ENCODE assay signal across 1 cellular context in the genomic region with DNA sequence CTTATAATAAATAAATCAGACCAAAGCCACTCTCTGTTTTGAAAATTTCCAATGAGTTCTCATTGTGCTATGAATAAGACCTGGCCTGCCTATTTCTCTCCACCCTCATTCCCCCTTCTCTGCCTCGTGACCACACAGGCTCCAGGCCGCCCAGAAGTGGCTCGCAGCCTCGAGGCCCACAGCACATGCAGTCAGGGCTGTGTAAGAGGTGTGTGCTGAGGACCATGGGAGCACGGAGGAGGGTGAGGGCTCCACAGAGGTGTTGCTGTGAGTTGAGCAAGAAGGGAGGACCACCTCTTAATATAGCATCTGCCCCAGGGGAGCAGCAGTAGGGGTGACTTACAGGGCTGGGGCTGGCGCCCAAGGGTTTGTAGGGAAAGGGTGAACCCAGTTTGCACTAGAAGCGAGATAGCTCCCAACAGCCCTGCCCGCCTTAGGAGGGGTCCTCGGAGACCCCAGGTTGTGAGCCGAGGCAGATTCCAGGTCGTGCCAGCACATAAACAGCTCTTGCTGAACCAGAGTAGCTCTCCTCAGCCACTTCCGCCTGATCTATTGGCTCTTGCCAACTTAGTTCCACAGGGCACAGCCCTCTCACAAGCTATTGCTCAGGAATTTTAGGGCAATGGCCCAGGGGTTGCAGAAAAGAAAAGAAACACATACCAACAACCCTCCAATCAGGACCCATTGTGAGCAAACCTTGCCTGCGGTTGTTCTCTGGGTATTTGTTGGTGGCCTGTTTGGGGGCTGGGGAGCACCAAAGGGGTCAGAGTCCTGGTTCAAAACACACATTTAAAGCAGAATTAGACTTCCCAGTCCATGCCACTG.
TF ChIP-seq lines count a peak whose summit lies in the region.

No MANE protein-coding gene starts in this region.

TF ChIP-seq in liver, 16 proteins besides CTCF, POLR2A, EP300 and RAD21 (continued from another document):
- TF ChIP-seq FOXA2 (IDR thresholded peaks at IDR 0.05), result peak; percentile 28
- no peak for TF ChIP-seq TAF1 (conservative IDR thresholded peaks at IDR 0.05)
- TF ChIP-seq JUND (IDR thresholded peaks at IDR 0.05), result peak; percentile 69 to 84
- TF ChIP-seq ATF3 (IDR thresholded peaks at IDR 0.05), result peak; percentile 52
- TF ChIP-seq YY1 (IDR thresholded peaks at IDR 0.05), result peak; percentile 76
- TF ChIP-seq, protein P1, sequence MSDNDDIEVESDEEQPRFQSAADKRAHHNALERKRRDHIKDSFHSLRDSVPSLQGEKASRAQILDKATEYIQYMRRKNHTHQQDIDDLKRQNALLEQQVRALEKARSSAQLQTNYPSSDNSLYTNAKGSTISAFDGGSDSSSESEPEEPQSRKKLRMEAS (IDR thresholded peaks at IDR 0.05), result peak; percentile 76
- TF ChIP-seq NR2F2 (IDR thresholded peaks at IDR 0.05), result peak; percentile 60
- TF ChIP-seq HNF4G (IDR thresholded peaks at IDR 0.05), result peak; percentile 85
- TF ChIP-seq GABPA (IDR thresholded peaks at IDR 0.05 in 1 of 2, conservative IDR thresholded peaks at IDR 0.05 in 1 of 2), result no peak
